18 cellular contexts compared by ENCODE assay signal in the genomic region with DNA sequence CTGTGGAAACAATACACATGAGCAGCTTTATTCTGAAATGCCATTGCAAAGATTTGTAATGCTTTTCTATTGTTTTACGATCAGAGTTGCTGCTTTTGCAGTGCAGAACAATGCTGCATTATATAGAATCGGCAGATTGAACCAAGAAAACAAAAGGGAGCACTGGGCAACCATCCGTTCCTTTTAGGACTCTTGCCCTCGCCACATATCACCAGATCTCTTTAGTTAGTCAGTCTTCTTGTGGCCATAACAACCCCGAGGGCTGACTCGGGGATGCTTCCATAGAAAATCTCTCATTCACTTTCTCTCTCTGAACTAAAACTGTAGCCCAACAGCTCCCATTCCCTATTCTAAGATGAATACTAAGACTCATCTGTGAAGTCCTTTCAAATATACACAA.
"Had no signal": no experiment of that assay in that cellular context is flagged by ENCODE, and none has a peak within 500 bp of the region (broad histone marks: within the 10 kb centered on the region; RNA-seq: fewer than 3 reads in every experiment).

No MANE protein-coding gene starts in this region.

- H3K4me3 ChIP-seq: heart left ventricle, SK-N-MC, uterus had no signal

- H3K27ac Mint-ChIP-seq: activated CD8-positive, alpha-beta T cell treated with anti-CD3 and anti-CD28 coated beads for 36 hours; activated naive CD8-positive, alpha-beta T cell treated with anti-CD3 and anti-CD28 coated beads, Interleukin-2, amount 50 U/mL, for 24 hours; activated T-cell treated with anti-CD3 and anti-CD28 coated beads, Interleukin-2, amount 50 U/mL, for 72 hours; mesothelial cell of epicardium; naive B cell; stimulated activated naive CD8-positive, alpha-beta T cell treated with anti-CD3 and anti-CD28 coated beads, Interleukin-15, Interleukin-2, amounts not matched to agents 100 ng/mL and 50 ng/mL, for 24 hours; T-cell had no signal

- H3K36me3 ChIP-seq: heart left ventricle, uterus had no signal

- H3K9me3 Mint-ChIP-seq: activated naive CD8-positive, alpha-beta T cell treated with anti-CD3 and anti-CD28 coated beads, Interleukin-2, amount 50 U/mL, for 24 hours had no signal

- H3K27ac ChIP-seq: heart left ventricle, SK-N-MC, uterus, VCaP had no signal

- H3K27me3 ChIP-seq: heart left ventricle, uterus had no signal

- ATAC-seq: activated CD8-positive, alpha-beta T cell treated with anti-CD3 and anti-CD28 coated beads for 36 hours; activated naive CD8-positive, alpha-beta T cell treated with anti-CD3 and anti-CD28 coated beads, Interleukin-2, amount 50 U/mL, for 24 hours; activated T-cell treated with anti-CD3 and anti-CD28 coated beads, Interleukin-2, amount 50 U/mL, for 72 hours; esophagus mucosa; heart left ventricle; T-cell had no signal

- H3K4me1 Mint-ChIP-seq: activated naive CD8-positive, alpha-beta T cell treated with anti-CD3 and anti-CD28 coated beads, Interleukin-2, amount 50 U/mL, for 24 hours; naive B cell; T-cell had no signal

- DNase-seq: activated CD8-positive, alpha-beta memory T cell treated with anti-CD3 and anti-CD28 coated beads, Interleukin-2, amount 50 U/mL, for 4 hours; activated CD8-positive, alpha-beta T cell treated with anti-CD3 and anti-CD28 coated beads for 36 hours; activated naive CD8-positive, alpha-beta T cell treated with anti-CD3 and anti-CD28 coated beads, Interleukin-2, amount 50 U/mL, for 24 hours; activated T-cell treated with anti-CD3 and anti-CD28 coated beads, Interleukin-2, amount 50 U/mL, for 72 hours; central memory CD4-positive, alpha-beta T cell; dermis blood vessel endothelial cell; heart left ventricle; naive B cell; stimulated activated CD4-positive, alpha-beta T cell treated with anti-CD3 and anti-CD28 coated beads, Interleukin-12 subunit alpha, Interleukin-12 subunit beta, amount 100 ng/mL, for 4 hours; stimulated activated CD4-positive, alpha-beta T cell treated with anti-CD3 and anti-CD28 coated beads, Interleukin-2, amount 100 ng/mL, for 48 hours; T-cell; T1000; uterus had no signal

- H3K27me3 Mint-ChIP-seq: activated CD8-positive, alpha-beta T cell treated with anti-CD3 and anti-CD28 coated beads for 36 hours; activated naive CD8-positive, alpha-beta T cell treated with anti-CD3 and anti-CD28 coated beads, Interleukin-2, amount 50 U/mL, for 24 hours; naive B cell; stimulated activated naive CD8-positive, alpha-beta T cell treated with anti-CD3 and anti-CD28 coated beads, Interleukin-15, Interleukin-2, amounts not matched to agents 100 ng/mL and 50 ng/mL, for 24 hours; T-cell had no signal

- H3K36me3 Mint-ChIP-seq: naive B cell, T-cell had no signal

- H3K4me3 Mint-ChIP-seq: activated CD8-positive, alpha-beta T cell treated with anti-CD3 and anti-CD28 coated beads for 36 hours; activated naive CD8-positive, alpha-beta T cell treated with anti-CD3 and anti-CD28 coated beads, Interleukin-2, amount 50 U/mL, for 24 hours; activated T-cell treated with anti-CD3 and anti-CD28 coated beads, Interleukin-2, amount 50 U/mL, for 72 hours; mesothelial cell of epicardium; naive B cell; stimulated activated naive CD8-positive, alpha-beta T cell treated with anti-CD3 and anti-CD28 coated beads, Interleukin-15, Interleukin-2, amounts not matched to agents 100 ng/mL and 50 ng/mL, for 24 hours; T-cell had no signal

- H3K4me1 ChIP-seq: heart left ventricle, uterus had no signal

- H3K9me3 ChIP-seq: uterus had no signal
